Comparison of ENCODE assay signal across 26 cellular contexts in the genomic region with DNA sequence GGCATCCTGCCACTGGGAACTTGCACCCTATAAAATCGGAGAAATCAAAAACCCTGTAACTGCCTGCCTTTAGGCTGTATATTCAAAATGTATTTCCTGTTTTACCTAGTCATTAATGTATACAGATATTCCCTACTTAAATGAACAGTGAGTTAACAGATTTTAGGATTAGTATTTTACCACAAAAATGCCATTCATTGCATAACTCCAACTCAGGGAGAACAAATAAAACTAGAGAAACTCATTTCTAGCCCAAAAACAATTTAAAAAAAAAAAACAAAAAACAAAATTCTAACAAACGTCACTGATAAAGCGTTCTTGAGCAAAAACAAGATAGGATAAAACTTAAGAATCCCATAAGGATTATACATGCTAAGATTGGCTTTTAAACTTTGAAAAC.
"Had no signal": no experiment of that assay in that cellular context is flagged by ENCODE, and none has a peak within 500 bp of the region (broad histone marks: within the 10 kb centered on the region; RNA-seq: fewer than 3 reads in every experiment).

No MANE protein-coding gene starts in this region.

- ATAC-seq: activated CD4-positive, CD25-positive, alpha-beta regulatory T cell treated with anti-CD3 and anti-CD28 coated beads, Interleukin-2, amount 50 U/mL, for 24 hours; activated CD8-positive, alpha-beta T cell treated with anti-CD3 and anti-CD28 coated beads for 36 hours; activated naive CD8-positive, alpha-beta T cell treated with anti-CD3 and anti-CD28 coated beads, Interleukin-2, amount 50 U/mL, for 24 hours; activated T-helper 17 cell treated with anti-CD3 and anti-CD28 coated beads, Interleukin-2, amount 50 U/mL, for 72 hours; Panc1; Right ventricle myocardium inferior; SK-N-SH treated with all-trans-retinoic acid at 6 μM for 48 hours had no signal

- H3K4me3 Mint-ChIP-seq: activated CD8-positive, alpha-beta T cell treated with anti-CD3 and anti-CD28 coated beads for 36 hours; activated naive CD8-positive, alpha-beta T cell treated with anti-CD3 and anti-CD28 coated beads, Interleukin-2, amount 50 U/mL, for 24 hours; activated T-helper 17 cell treated with anti-CD3 and anti-CD28 coated beads, Interleukin-2, amount 50 U/mL, for 72 hours; brain; central memory CD8-positive, alpha-beta T cell had no signal

- H3K27me3 Mint-ChIP-seq: activated CD8-positive, alpha-beta T cell treated with anti-CD3 and anti-CD28 coated beads for 36 hours; activated naive CD8-positive, alpha-beta T cell treated with anti-CD3 and anti-CD28 coated beads, Interleukin-2, amount 50 U/mL, for 24 hours; activated T-helper 17 cell treated with anti-CD3 and anti-CD28 coated beads, Interleukin-2, amount 50 U/mL, for 72 hours; central memory CD8-positive, alpha-beta T cell had no signal

- H3K27ac ChIP-seq: SJCRH30 had no signal

- H3K27ac Mint-ChIP-seq: activated CD8-positive, alpha-beta T cell treated with anti-CD3 and anti-CD28 coated beads for 36 hours; activated naive CD8-positive, alpha-beta T cell treated with anti-CD3 and anti-CD28 coated beads, Interleukin-2, amount 50 U/mL, for 24 hours; activated T-helper 17 cell treated with anti-CD3 and anti-CD28 coated beads, Interleukin-2, amount 50 U/mL, for 72 hours; brain had no signal

- DNase-seq: activated CD4-positive, alpha-beta T cell treated with anti-CD3 and anti-CD28 coated beads for 4 hours; activated CD8-positive, alpha-beta memory T cell treated with anti-CD3 and anti-CD28 coated beads, Interleukin-2, amount 50 U/mL, for 4 hours; activated CD8-positive, alpha-beta T cell treated with anti-CD3 and anti-CD28 coated beads for 36 hours; activated gamma-delta T cell; activated naive CD4-positive, alpha-beta T cell treated with anti-CD3 and anti-CD28 coated beads, Interleukin-2, amount 50 U/mL, for 16 hours; activated naive CD8-positive, alpha-beta T cell treated with anti-CD3 and anti-CD28 coated beads, Interleukin-2, amount 50 U/mL, for 24 hours; amygdala; KG1; NCI-H1092; NCI-H1417; NCI-H1930; NCI-H2171; NCI-H2227 treated with DMSO at 0.1 percent for 48 hours; NCI-H510A; NCI-H526 treated with DMSO at 0.1 percent for 48 hours; NCI-H82; RPMI8226; SJCRH30; SW 1271 had no signal

- H3K4me1 ChIP-seq: SJCRH30 had no signal

- H3K9me3 Mint-ChIP-seq: activated CD8-positive, alpha-beta T cell treated with anti-CD3 and anti-CD28 coated beads for 36 hours; activated naive CD8-positive, alpha-beta T cell treated with anti-CD3 and anti-CD28 coated beads, Interleukin-2, amount 50 U/mL, for 24 hours; activated T-helper 17 cell treated with anti-CD3 and anti-CD28 coated beads, Interleukin-2, amount 50 U/mL, for 72 hours; central memory CD8-positive, alpha-beta T cell had no signal

- H3K27me3 ChIP-seq: SJCRH30 had no signal

- H3K4me3 ChIP-seq: SJCRH30 had no signal

- H3K9me3 ChIP-seq: SJCRH30 had no signal
